Comparison of ENCODE assay signal across 9 cellular contexts in the genomic region with DNA sequence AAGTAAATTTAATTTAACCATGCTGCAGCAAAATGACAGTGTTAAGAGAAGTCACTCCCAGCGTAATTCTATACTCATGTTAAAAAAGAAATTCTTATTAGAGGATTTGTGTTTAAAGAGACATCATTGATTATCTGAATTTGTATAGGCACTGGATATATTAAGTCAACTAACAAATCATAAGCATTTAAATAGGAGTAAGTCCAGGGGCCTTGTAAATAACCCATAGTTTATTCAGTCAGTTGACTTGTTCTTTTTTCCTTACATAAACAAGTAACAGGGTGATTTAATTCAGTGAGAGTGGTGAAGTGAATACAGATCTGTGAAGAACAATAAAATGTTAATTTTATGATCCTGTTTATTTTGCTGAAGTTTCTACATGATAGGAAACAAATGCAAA.
"Had no signal": no experiment of that assay in that cellular context is flagged by ENCODE, and none has a peak within 500 bp of the region (broad histone marks: within the 10 kb centered on the region; RNA-seq: fewer than 3 reads in every experiment).

No MANE protein-coding gene starts in this region.

- DNase-seq: GM23248, GOT3, H7, H9, HCEC 1CT, HFFc6 had no signal

- H3K27ac Mint-ChIP-seq: GM23338, HFFc6 had no signal

- H3K9me3 ChIP-seq: HAP-1 had no signal

- H3K4me3 ChIP-seq: GM23248, GM23338, HAP-1 had no signal

- H2AFZ ChIP-seq: GM23248, GM23338 had no signal

- H3K27ac ChIP-seq: GM23248 had no signal

- H3K4me2 ChIP-seq: GM23338 had no signal

- H3K4me3 Mint-ChIP-seq: GM23338, H9, HFFc6 had no signal

- H3K9me3 Mint-ChIP-seq: GM23338, H9, HFFc6 had no signal

- ATAC-seq: GM23338, HCT116 had no signal
